8 cellular contexts compared by ENCODE assay signal in genomic region chr16:75000481-75001081, GRCh38. TPM values are rescaled to one million over a fixed set of nuclear protein-coding genes. Genes with fewer than 3 reads are reported as not detected.
DNase-seq lines count a peak whose midpoint lies in the region; TF ChIP-seq lines count a peak whose summit lies in the region.

No MANE protein-coding gene starts in this region.

- no peaks in the 10 kb centered on the region for H3K9me3 ChIP-seq in neutrophil

- H3K27ac ChIP-seq in neutrophil, result no peak overlapping the region

- peaks cover 33 to 36% of the 10 kb centered on the region in 2 experiments for H3K4me1 ChIP-seq in neutrophil (ENCODE audit: control insufficient read depth in 1 of 2, insufficient read depth in 1 of 2, low read depth in 1 of 2, low read length in 1 of 2)

- TF ChIP-seq CTCF in fibroblast of pulmonary artery (IDR thresholded peaks at IDR 0.05; ENCODE audit: low read length, missing control alignments) (no peak), neutrophil (IDR thresholded peaks at IDR 0.05) (no peak)

- DNase-seq in DMS53 (lab: John Stamatoyannopoulos, UW) (peak; percentile 38), DMS53 treated with DMSO at 0.1 percent for 48 hours (lab: John Stamatoyannopoulos, UW; ENCODE audit: unreplicated experiment) (no peak), SK-N-DZ (ENCODE audit: low spot score) (peak; percentile 40), fibroblast of pulmonary artery (ENCODE audit: low read depth) (peak; percentile 24), NCI-H146 treated with DMSO at 0.1 percent for 48 hours (lab: John Stamatoyannopoulos, UW; ENCODE audit: unreplicated experiment) (no peak), mesenteric fat pad (ENCODE audit: low spot score) (no peak)
- no peak for DNase-seq in activated CD4-positive, CD25-positive, alpha-beta regulatory T cell treated with anti-CD3 and anti-CD28 coated beads, Interleukin-2, amount 50 U/mL, for 72 hours

- no peaks in the 10 kb centered on the region for H3K36me3 ChIP-seq in neutrophil

- peaks cover 36% of the 10 kb centered on the region for H3K27me3 ChIP-seq in neutrophil

- H3K4me3 ChIP-seq in fibroblast of pulmonary artery (replicated peaks; ENCODE audit: low read depth, low read length) (peak overlapping the region; percentile 70), neutrophil (ENCODE audit: low read depth in 1 of 2, low read length in 1 of 2) (peak overlapping the region; percentile 64 to 82)

RNA-seq across cellular contexts. Expression of gene ZNRF1, which starts 1.8 kb away (rescaled TPM):
- 26.2 and 27.9 TPM in 2 replicates for polyA plus RNA-seq in SK-N-DZ (2014; cell fraction: cytosol; rRNA removed)
- 57.5 and 90.1 TPM in 2 replicates for polyA plus RNA-seq in SK-N-DZ (2014; cell fraction: nucleus; rRNA removed)
- total RNA-seq in mesenteric fat pad, result 23.5 TPM

RNA-seq across cellular contexts. Expression of gene WDR59, which starts 15.7 kb away (rescaled TPM):
- polyA plus RNA-seq in SK-N-DZ (2014; cell fraction: cytosol; rRNA removed), result 20.2 and 25.3 TPM in 2 replicates
- 68.7 and 112 TPM in 2 replicates for polyA plus RNA-seq in SK-N-DZ (2014; cell fraction: nucleus; rRNA removed)
- 47.3 TPM for total RNA-seq in mesenteric fat pad

Comparison
In these comparisons a context has a peak if more than half of its experiments do, and no peak if none do; other contexts are left out.
1. DNase-seq: peak in DMS53 (single experiment), SK-N-DZ (single experiment) and fibroblast of pulmonary artery (single experiment); none in DMS53 treated with DMSO at 0.1 percent for 48 hours (single experiment), NCI-H146 treated with DMSO at 0.1 percent for 48 hours (single experiment), activated CD4-positive, CD25-positive, alpha-beta regulatory T cell treated with anti-CD3 and anti-CD28 coated beads, Interleukin-2, amount 50 U/mL, for 72 hours (single experiment) and mesenteric fat pad (single experiment).